In genomic region chr4:1355378-1355777, GRCh38 we compare ENCODE assay signal across 36 cellular contexts. TPM values are rescaled to one million over a fixed set of nuclear protein-coding genes. Genes with fewer than 3 reads are reported as not detected.
"Had no signal": no experiment of that assay in that cellular context is flagged by ENCODE, and none has a peak within 500 bp of the region (broad histone marks: within the 10 kb centered on the region; RNA-seq: fewer than 3 reads in every experiment).

No MANE protein-coding gene starts in this region.

- H3K4me1 ChIP-seq: breast epithelium had no signal

- DNase-seq: activated B cell treated with CpG ODN at 0.5 μM for 24 hours; activated CD4-positive, alpha-beta memory T cell treated with anti-CD3 and anti-CD28 coated beads for 36 hours; activated CD4-positive, alpha-beta T cell treated with anti-CD3 and anti-CD28 coated beads for 4 hours; activated CD4-positive, alpha-beta T cell treated with anti-CD3 and anti-CD28 coated beads, Interleukin-2, amount 10 ng/mL, durations not matched to agents 24 days and 14 days; activated CD4-positive, alpha-beta T cell treated with anti-CD3 and anti-CD28 coated beads, Interleukin-2, amount 50 U/mL, for 1 hour; activated CD4-positive, alpha-beta T cell treated with anti-CD3 and anti-CD28 coated beads, Interleukin-2, amount 50 U/mL, for 4 hours; activated CD4-positive, CD25-positive, alpha-beta regulatory T cell treated with anti-CD3 and anti-CD28 coated beads, Interleukin-2, amount 50 U/mL, for 72 hours; activated CD8-positive, alpha-beta memory T cell treated with anti-CD3 and anti-CD28 coated beads, Interleukin-2, amount 50 U/mL, for 4 hours; activated CD8-positive, alpha-beta T cell treated with anti-CD3 and anti-CD28 coated beads for 36 hours; activated effector memory CD4-positive, alpha-beta T cell treated with anti-CD3 and anti-CD28 coated beads, Interleukin-2, amount 50 U/mL, for 16 hours; activated gamma-delta T cell treated with Interleukin-2 at 50 U/mL for 16 hours; activated naive CD4-positive, alpha-beta T cell treated with anti-CD3 and anti-CD28 coated beads for 36 hours; activated naive CD4-positive, alpha-beta T cell treated with anti-CD3 and anti-CD28 coated beads, Interleukin-2, amount 50 U/mL, for 16 hours; activated naive CD8-positive, alpha-beta T cell treated with anti-CD3 and anti-CD28 coated beads for 36 hours; activated T-cell treated with anti-CD3 and anti-CD28 coated beads for 4 hours; activated T-cell treated with anti-CD3 and anti-CD28 coated beads, Interleukin-2, amount 50 U/mL, for 1 hour; activated T-cell treated with anti-CD3 and anti-CD28 coated beads, Interleukin-2, amount 50 U/mL, for 4 hours; activated T-cell treated with anti-CD3 and anti-CD28 coated beads, Interleukin-2, amount 50 U/mL, for 72 hours; adrenal gland; amniotic stem cell; aorta; body of pancreas; brain microvascular endothelial cell; central memory CD4-positive, alpha-beta T cell; T-helper 1 cell; T-helper 2 cell; T-helper 9 cell had no signal

- FAIRE-seq: astrocyte, TTC549 had no signal

- ATAC-seq: activated naive CD4-positive, alpha-beta T cell treated with anti-CD3 and anti-CD28 coated beads, Interleukin-2, amount 50 U/mL, for 72 hours; activated T-cell treated with anti-CD3 and anti-CD28 coated beads, Interleukin-2, amount 50 U/mL, for 4 hours; activated T-cell treated with anti-CD3 and anti-CD28 coated beads, Interleukin-2, amount 50 U/mL, for 72 hours; activated T-helper 17 cell treated with anti-CD3 and anti-CD28 coated beads, Interleukin-2, amount 50 U/mL, for 72 hours; body of pancreas had no signal

- H3K36me3 ChIP-seq: breast epithelium had no signal

- H3K27ac ChIP-seq: adrenal gland, body of pancreas, brain microvascular endothelial cell, breast epithelium, VCaP had no signal

- H3K9me3 ChIP-seq: adrenal gland, body of pancreas, breast epithelium had no signal

- H3K4me3 ChIP-seq: adrenal gland, body of pancreas, breast epithelium had no signal

- H3K27me3 ChIP-seq: adrenal gland, body of pancreas, brain microvascular endothelial cell, breast epithelium had no signal

RNA-seq across cellular contexts. Expression of gene NKX1-1, which starts 50.9 kb away (rescaled TPM):
- total RNA-seq: activated B cell treated with CpG ODN at 0.5 μM for 24 hours; activated CD4-positive, alpha-beta memory T cell treated with anti-CD3 and anti-CD28 coated beads for 36 hours; activated CD4-positive, alpha-beta T cell treated with anti-CD3 and anti-CD28 coated beads, Interleukin-2, amount 10 ng/mL, durations not matched to agents 24 days and 14 days; activated CD8-positive, alpha-beta memory T cell treated with anti-CD3 and anti-CD28 coated beads for 36 hours; activated CD8-positive, alpha-beta T cell treated with anti-CD3 and anti-CD28 coated beads for 36 hours; activated naive CD4-positive, alpha-beta T cell treated with anti-CD3 and anti-CD28 coated beads for 36 hours; activated naive CD4-positive, alpha-beta T cell treated with anti-CD3 and anti-CD28 coated beads, Interleukin-2, amount 50 U/mL, for 72 hours; activated naive CD8-positive, alpha-beta T cell treated with anti-CD3 and anti-CD28 coated beads for 36 hours; activated T-cell treated with anti-CD3 and anti-CD28 coated beads, Interleukin-2, amount 50 U/mL, for 4 hours; activated T-cell treated with anti-CD3 and anti-CD28 coated beads, Interleukin-2, amount 50 U/mL, for 72 hours; activated T-helper 1 cell treated with anti-CD3 and anti-CD28 coated beads, Interleukin-12 subunit alpha, Interleukin-12 subunit beta, Interleukin-2, Interleukin-4 antibody, amounts not matched to agents 30 ng/mL and 10 ng/mL and 1 ng/mL, durations not matched to agents 14 hours and 24 hours and 36 hours; activated T-helper 17 cell treated with anti-CD3 and anti-CD28 coated beads, Interleukin-2, amount 50 U/mL, for 72 hours; adrenal gland; aorta; astrocyte; body of pancreas; breast epithelium; cardiac septum had no signal
- polyA plus RNA-seq: adrenal gland, aorta had no signal
